In genomic region chr20:49328790-49329189, GRCh38 we compare ENCODE assay signal across 26 cellular contexts.
"Had no signal": no experiment of that assay in that cellular context is flagged by ENCODE, and none has a peak within 500 bp of the region (broad histone marks: within the 10 kb centered on the region; RNA-seq: fewer than 3 reads in every experiment).

No MANE protein-coding gene starts in this region.

- DNase-seq: colonic mucosa; cortex of kidney; effector CD8-positive, alpha-beta T cell; effector memory CD8-positive, alpha-beta T cell; endodermal cell; erythroblast; esophagus squamous epithelium; foreskin fibroblast; foreskin melanocyte; gastrocnemius medialis; glutamatergic neuron; head of caudate nucleus; heart right ventricle; hippocampal formation; left cardiac atrium; left lung; left ventricle myocardium superior; lower lobe of right lung; mesendoderm; midbrain had no signal

- H3K4me3 Mint-ChIP-seq: dendritic cell treated with granulocyte-macrophage colony-stimulating factor and Interleukin-4, amounts not matched to agents 40 ng/mL and 50 ng/mL, for 4 days; effector memory CD8-positive, alpha-beta T cell; endodermal cell had no signal

- ATAC-seq: effector memory CD8-positive, alpha-beta T cell; esophagus mucosa; gastrocnemius medialis; heart right ventricle; left cardiac atrium; left lung; left ventricle myocardium superior; lower lobe of right lung had no signal

- H3K4me3 ChIP-seq: colonic mucosa, esophagus squamous epithelium, gastrocnemius medialis, heart right ventricle, left lung, lower lobe of right lung had no signal

- H3K36me3 ChIP-seq: colonic mucosa, esophagus squamous epithelium, gastrocnemius medialis, heart right ventricle, left lung, lower lobe of right lung had no signal

- H3K27ac ChIP-seq: colonic mucosa, epithelial cell of prostate, esophagus squamous epithelium, gastrocnemius medialis, heart right ventricle, left lung, lower lobe of right lung had no signal

- H3K4me1 ChIP-seq: colonic mucosa, gastrocnemius medialis had no signal

- H3K9me3 ChIP-seq: colonic mucosa, esophagus squamous epithelium, gastrocnemius medialis, heart right ventricle, left lung, lower lobe of right lung had no signal

- H3K27ac Mint-ChIP-seq: dendritic cell treated with granulocyte-macrophage colony-stimulating factor and Interleukin-4, amounts not matched to agents 40 ng/mL and 50 ng/mL, for 4 days; effector memory CD8-positive, alpha-beta T cell; endodermal cell had no signal

- H3K27me3 ChIP-seq: colonic mucosa had no signal

- H3K9me3 Mint-ChIP-seq: dendritic cell treated with granulocyte-macrophage colony-stimulating factor and Interleukin-4, amounts not matched to agents 40 ng/mL and 50 ng/mL, for 4 days; effector memory CD8-positive, alpha-beta T cell; endodermal cell had no signal

- FAIRE-seq: endometrium, islet of Langerhans, keratinocyte had no signal
